Comparison of ENCODE assay signal across 13 cellular contexts in the genomic region with DNA sequence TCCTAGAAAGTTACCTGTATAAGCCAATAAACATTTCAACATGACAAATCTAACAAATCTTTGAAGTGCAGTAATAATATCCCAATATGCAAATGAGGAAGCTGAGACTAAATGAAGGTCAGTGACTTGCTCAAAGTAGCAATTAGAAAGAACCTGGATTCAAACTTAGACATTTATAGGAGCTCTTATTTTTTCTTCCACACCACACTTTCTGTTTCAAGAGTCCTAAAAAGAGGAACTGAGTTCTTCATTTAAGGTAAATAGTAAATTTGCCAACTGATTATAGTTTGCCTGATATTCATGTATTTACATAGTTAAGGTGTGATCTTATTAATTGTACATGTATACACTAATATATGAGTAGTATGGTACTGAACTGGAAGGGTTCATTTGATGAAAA. TPM values are rescaled to one million over a fixed set of nuclear protein-coding genes. Genes with fewer than 3 reads are reported as not detected.
DNase-seq lines count a peak whose midpoint lies in the region; ATAC-seq and TF ChIP-seq lines count a peak whose summit lies in the region.
"Had no signal": no experiment of that assay in that cellular context is flagged by ENCODE, and none has a peak within 500 bp of the region (broad histone marks: within the 10 kb centered on the region; RNA-seq: fewer than 3 reads in every experiment).

No MANE protein-coding gene starts in this region.

- H3K36me3 ChIP-seq in colonic mucosa: no peaks in the 10 kb centered on the region

- ATAC-seq in GM19438 (IDR thresholded peaks at IDR 0.05; ENCODE audit: low read depth, unreplicated experiment): peak; percentile 60
- peak; percentile 61 for ATAC-seq in HG03280 (IDR thresholded peaks at IDR 0.05; ENCODE audit: unreplicated experiment)
- no peak for ATAC-seq in sciatic nerve
- ATAC-seq: stimulated activated effector memory CD8-positive, alpha-beta T cell treated with anti-CD3 and anti-CD28 coated beads, Interleukin-12 subunit alpha, Interleukin-12 subunit beta, amount 100 ng/mL, for 72 hours had no signal

- peaks cover 6% of the 10 kb centered on the region for H3K4me1 ChIP-seq in colonic mucosa

- H3K9me3 ChIP-seq in colonic mucosa: no peaks in the 10 kb centered on the region

- H3K27ac ChIP-seq in colonic mucosa: peak overlapping the region; percentile 43

- peak; percentile 25 for DNase-seq in GM12864 (ENCODE audit: low read depth)
- DNase-seq in colonic mucosa: no peak
- DNase-seq in cortex of kidney (lab: John Stamatoyannopoulos, UW): no peak
- no peak for DNase-seq in NCI-H146 (lab: John Stamatoyannopoulos, UW)
- no peak for DNase-seq in NCI-H345 treated with DMSO at 0.1 percent for 48 hours (lab: John Stamatoyannopoulos, UW; ENCODE audit: unreplicated experiment)
- DNase-seq in sciatic nerve (ENCODE audit: low spot score): no peak
- DNase-seq: activated CD8-positive, alpha-beta memory T cell treated with anti-CD3 and anti-CD28 coated beads, Interleukin-2, amount 50 U/mL, for 4 hours; activated naive CD8-positive, alpha-beta T cell treated with anti-CD3 and anti-CD28 coated beads for 36 hours; AML-193; cerebellar nuclear complex had no signal

- no peak overlapping the region for H3K9ac ChIP-seq in colonic mucosa (ENCODE audit: low read depth in 2 of 2, low read length in 2 of 2)

- H3K27me3 ChIP-seq in colonic mucosa: no peaks in the 10 kb centered on the region

- TF ChIP-seq CTCF in GM12864 (IDR thresholded peaks at IDR 0.05; ENCODE audit: low read depth, low read length, missing control alignments) (no peak), colonic mucosa (IDR thresholded peaks at IDR 0.05) (no peak)

- intact Hi-C loops in colonic mucosa (cut with DNase I): no loop called here
- intact Hi-C loops in sciatic nerve (cut with DNase I): no loop called here

- no peak overlapping the region for H3K4me3 ChIP-seq in GM12864 (ENCODE audit: low read depth, low read length)
- H3K4me3 ChIP-seq in colonic mucosa: no peak overlapping the region

RNA-seq across cellular contexts. Expression of gene KLHDC10, which starts 44.0 kb away (rescaled TPM):
- 10 to 100 TPM; 29.1 to 36.3 TPM for total RNA-seq in colonic mucosa
- 35.2 TPM for total RNA-seq in sciatic nerve
